In genomic region chr20:44475694-44476560, GRCh38 we compare ENCODE assay signal across 8 cellular contexts. TPM values are rescaled to one million over a fixed set of nuclear protein-coding genes. Genes with fewer than 3 reads are reported as not detected.
A peak's percentile ranks its signal among the peaks of the same experiment; 100 is the strongest.
DNase-seq lines count a peak whose midpoint lies in the region; ATAC-seq and TF ChIP-seq lines count a peak whose summit lies in the region.

TTPAL (plus strand) TSS chr20:44475874; CDS start chr20:44480000, 4,126 bp downstream.

- peaks cover 28 to 30% of the 10 kb centered on the region in 2 donors for H3K4me1 Mint-ChIP-seq in immature natural killer cell

- H3K4me3 ChIP-seq in AG04449 (ENCODE audit: low read depth, low read length), result peak within 1 kb of the TSS; percentile 96
- H3K4me3 ChIP-seq in WI38 (ENCODE audit: low read depth, low read length), result peak within 1 kb of the TSS; percentile 92
- H3K4me3 ChIP-seq in mammary epithelial cell (replicated peaks in 1 of 3; ENCODE audit: insufficient read depth in 1 of 3, low read depth in 2 of 3, low read length in 3 of 3), result peak within 1 kb of the TSS; percentile 73 to 94 (median 78)
- H3K4me3 ChIP-seq in smooth muscle cell, result peak within 1 kb of the TSS; percentile 87

- peaks cover 0 to 11% (median 3%) of the 10 kb centered on the region in 3 donors for H3K27me3 Mint-ChIP-seq in immature natural killer cell (ENCODE audit: low read depth in 3 of 3)

- intact Hi-C loops in mammary epithelial cell (cut with micrococcal nuclease), result loop anchor here (1.0 to 10.0 kb wide), 4 partner anchors 20 to 351 kb away; no protein-coding TSS in a partner anchor

- in situ Hi-C loops in mammary epithelial cell (cut with MboI; ENCODE audit: low sequenced_read_pairs in 2 of 2), result no loop called here

- TF ChIP-seq CTCF in AG04449 (IDR thresholded peaks at IDR 0.05; ENCODE audit: insufficient read depth, low read length, missing control alignments) (peak; percentile 50), WI38 (IDR thresholded peaks at IDR 0.05; ENCODE audit: low read depth, low read length) (peak; percentile 21; the same call in 1 of the 2 replicates), mammary epithelial cell (conservative IDR thresholded peaks at IDR 0.05 in 1 of 2, IDR thresholded peaks at IDR 0.05 in 1 of 2; ENCODE audit: extremely low read depth in 1 of 2, insufficient read depth in 1 of 2, low read depth in 1 of 2, low read length in 2 of 2) (peak in 1 of 2 donors; percentile 56), smooth muscle cell (IDR thresholded peaks at IDR 0.05; ENCODE audit: borderline replicate concordance, insufficient read depth, poor library complexity, severe bottlenecking) (peak; percentile 13)

- peaks cover 0 to 8% (median 4%) of the 10 kb centered on the region in 3 donors for H3K36me3 Mint-ChIP-seq in immature natural killer cell

- dilution Hi-C loops in mammary epithelial cell (cut with HindIII; ENCODE audit: low sequenced_read_pairs), result loop anchor here (5.0 kb wide), 1 partner anchor 39 kb away; no protein-coding TSS in a partner anchor

- WGBS in mammary epithelial cell (ENCODE audit: low coverage, missing lambda C conversion rate), result 3% methylated on average over 36 of the region's 55 CpGs
- 4% methylated on average over 55 of the region's 55 CpGs for WGBS in smooth muscle cell (ENCODE audit: low lambda C conversion rate)

- H3K27ac ChIP-seq in mammary epithelial cell (ENCODE audit: insufficient read depth, low read depth, low read length) (peak within 1 kb of the TSS; percentile 86), smooth muscle cell (ENCODE audit: low read depth) (peak within 1 kb of the TSS; percentile 79)

- H3K9me3 Mint-ChIP-seq in immature natural killer cell, result no peaks in the 10 kb centered on the region

- H3K36me3 ChIP-seq in mammary epithelial cell (ENCODE audit: insufficient read depth, low read length) (peaks cover 8% of the 10 kb centered on the region), smooth muscle cell (ENCODE audit: low read depth) (no peaks in the 10 kb centered on the region)

- CTCF ChIA-PET in AG04449 (lab: Yijun Ruan, JAX) (interaction anchor here (0.8 to 3.2 kb wide), 19 partner anchors 14 to 262 kb away, joined by 3 to 30 read pairs (median 3); partner anchors contain the start of gene FITM2), mammary epithelial cell (lab: Charles Lee; ENCODE audit: low non-redundant PET) (interaction anchor here (0.6 kb wide), 1 partner anchor 811 kb away, joined by 3 read pairs; no protein-coding TSS in a partner anchor)

- DNase-seq in AG04449 (ENCODE audit: low read depth, low spot score), result no peak
- DNase-seq in NCI-H2196 (lab: John Stamatoyannopoulos, UW; ENCODE audit: unreplicated experiment), result peak; percentile 93
- DNase-seq in mammary epithelial cell, result peak; percentile 88
- DNase-seq in immature natural killer cell, result peak; percentile 88 to 90 (median 89)
- peak; percentile 33 for DNase-seq in smooth muscle cell (lab: John Stamatoyannopoulos, UW; ENCODE audit: unreplicated experiment)

- H3K27ac Mint-ChIP-seq in immature natural killer cell, result peak within 1 kb of the TSS; percentile 91 to 98 (median 96)

- H3K9me3 ChIP-seq in mammary epithelial cell (replicated peaks; ENCODE audit: insufficient read depth, low read length) (no peaks in the 10 kb centered on the region), smooth muscle cell (replicated peaks; ENCODE audit: low read depth) (no peaks in the 10 kb centered on the region)

- H3K4me3 Mint-ChIP-seq in immature natural killer cell, result peak within 1 kb of the TSS; percentile 86 to 94 (median 91)

- H4K20me1 ChIP-seq in mammary epithelial cell (ENCODE audit: insufficient read depth, low read length), result no peaks in the 10 kb centered on the region
- no peaks in the 10 kb centered on the region for H4K20me1 ChIP-seq in smooth muscle cell (ENCODE audit: low read depth)

- H3K4me1 ChIP-seq in mammary epithelial cell (ENCODE audit: insufficient read depth, low read length) (peaks cover 18% of the 10 kb centered on the region), smooth muscle cell (ENCODE audit: low read depth) (peaks cover 4% of the 10 kb centered on the region)

- H3K79me2 ChIP-seq in mammary epithelial cell (ENCODE audit: insufficient read depth, low read length) (peaks cover 35% of the 10 kb centered on the region), smooth muscle cell (ENCODE audit: low read depth) (peaks cover 7% of the 10 kb centered on the region)

- ATAC-seq in GM18873 (IDR thresholded peaks at IDR 0.05; ENCODE audit: low FRiP score, unreplicated experiment), result peak; percentile 76
- ATAC-seq in HG03135 (IDR thresholded peaks at IDR 0.05; ENCODE audit: unreplicated experiment), result peak; percentile 94

- H3K9ac ChIP-seq in mammary epithelial cell (ENCODE audit: insufficient read depth, low read length) (peak within 1 kb of the TSS; percentile 97), smooth muscle cell (ENCODE audit: low read depth) (peak within 1 kb of the TSS; percentile 92)

- H2AFZ ChIP-seq in mammary epithelial cell (ENCODE audit: low read depth, low read length) (peak within 1 kb of the TSS; percentile 86), smooth muscle cell (ENCODE audit: low read depth) (peak within 1 kb of the TSS; percentile 89)

- H3K27me3 ChIP-seq in mammary epithelial cell (ENCODE audit: insufficient read depth, low read length) (no peaks in the 10 kb centered on the region), smooth muscle cell (ENCODE audit: low read depth) (no peaks in the 10 kb centered on the region)

- peak within 1 kb of the TSS; percentile 91 for H3K4me2 ChIP-seq in mammary epithelial cell (ENCODE audit: insufficient read depth, low read depth, low read length)
- peak within 1 kb of the TSS; percentile 95 for H3K4me2 ChIP-seq in smooth muscle cell

- no TSS peak for BruUV-seq in mammary epithelial cell (replicated peaks; lab: Mats Ljungman, UMichigan)

- H3F3A ChIP-seq in smooth muscle cell (ENCODE audit: low read depth), result no peaks in the 10 kb centered on the region

- POLR2A ChIA-PET in AG04449 (lab: Yijun Ruan, JAX), result interaction anchor here (0.6 to 2.0 kb wide), 4 partner anchors 19 to 165 kb away, joined by 3 to 6 read pairs (median 4); partner anchors contain the start of gene FITM2

RNA-seq across cellular contexts. Expression of gene TTPAL, which starts in this region (rescaled TPM):
- total RNA-seq in mammary epithelial cell (10 to 100 TPM; 59.0 TPM), smooth muscle cell (5.6 and 9.2 TPM in 2 replicates)
- polyA plus RNA-seq in mammary epithelial cell (16.1 TPM), immature natural killer cell (10 to 100 TPM in 1 of 3 donors, 1 to 10 TPM in 2; 5.0 to 13.8 (median 5.6) TPM), smooth muscle cell (5.8 and 10.9 TPM in 2 replicates)
- polyA minus RNA-seq in mammary epithelial cell, result 72.9 TPM
